ENCODE assay signal across 9 cellular contexts in genomic region chr14:68211421-68211820, GRCh38.
A peak's percentile ranks its signal among the peaks of the same experiment; 100 is the strongest.
DNase-seq lines count a peak whose midpoint lies in the region; ATAC-seq and TF ChIP-seq lines count a peak whose summit lies in the region.
"Had no signal": no experiment of that assay in that cellular context is flagged by ENCODE, and none has a peak within 500 bp of the region (broad histone marks: within the 10 kb centered on the region; RNA-seq: fewer than 3 reads in every experiment).

No MANE protein-coding gene starts in this region.

- CTCF ChIA-PET in activated B cell treated with CpG ODN at 0.5 μM for 24 hours (lab: Charles Lee), result no interaction called here

- DNase-seq in HFFc6, result peak; percentile 25
- no peak for DNase-seq in activated B cell treated with CpG ODN at 0.5 μM for 24 hours
- DNase-seq in fibroblast of the aortic adventitia (ENCODE audit: low read depth), result peak; percentile 22
- DNase-seq in spleen, result no peak
- no peak for DNase-seq in GM19238 (ENCODE audit: insufficient read length, low spot score)
- no peak for DNase-seq in cerebellum (ENCODE audit: low spot score)
- DNase-seq in ovary, result no peak
- DNase-seq: NCI-H146 had no signal

- peak overlapping the region; percentile 79 for H3K4me3 Mint-ChIP-seq in HFFc6
- no peak overlapping the region for H3K4me3 Mint-ChIP-seq in activated B cell treated with CpG ODN at 0.5 μM for 24 hours

- H3K9me3 ChIP-seq in spleen (no peaks in the 10 kb centered on the region), ovary (no peaks in the 10 kb centered on the region)

- H3K36me3 Mint-ChIP-seq in HFFc6 (ENCODE audit: low read depth) (0 out of 2 replicates have a peak, but pooled peaks cover 8% of the 10 kb centered on the region), activated B cell treated with CpG ODN at 0.5 μM for 24 hours (ENCODE audit: low read depth) (no peaks in the 10 kb centered on the region)

- 0 out of 2 replicates have a peak, but pooled peaks cover 2% of the 10 kb centered on the region for H3K27me3 Mint-ChIP-seq in HFFc6 (ENCODE audit: insufficient read depth)
- H3K27me3 Mint-ChIP-seq in activated B cell treated with CpG ODN at 0.5 μM for 24 hours, result no peaks in the 10 kb centered on the region

- no peaks in the 10 kb centered on the region for H3K36me3 ChIP-seq in spleen
- H3K36me3 ChIP-seq in ovary, result no peaks in the 10 kb centered on the region

- no peak for TF ChIP-seq CTCF in HFFc6 (IDR thresholded peaks at IDR 0.05)
- TF ChIP-seq CTCF in activated B cell treated with CpG ODN at 0.5 μM for 24 hours (IDR thresholded peaks at IDR 0.05), result no peak
- no peak for TF ChIP-seq CTCF in fibroblast of the aortic adventitia (IDR thresholded peaks at IDR 0.05; ENCODE audit: insufficient read depth, low read length)
- no peak for TF ChIP-seq CTCF in spleen (IDR thresholded peaks at IDR 0.05 in 8 of 11, conservative IDR thresholded peaks at IDR 0.05 in 3 of 11)
- TF ChIP-seq CTCF in ovary (IDR thresholded peaks at IDR 0.05), result no peak

- H3K9me3 Mint-ChIP-seq in HFFc6 (no peaks in the 10 kb centered on the region), activated B cell treated with CpG ODN at 0.5 μM for 24 hours (no peaks in the 10 kb centered on the region)

- H3K4me1 Mint-ChIP-seq in HFFc6 (ENCODE audit: low read depth) (peaks cover 52% of the 10 kb centered on the region), activated B cell treated with CpG ODN at 0.5 μM for 24 hours (peaks cover 60% of the 10 kb centered on the region)

- no peak for TF ChIP-seq POLR2A in spleen (IDR thresholded peaks at IDR 0.05)
- no peak for TF ChIP-seq POLR2A in ovary (IDR thresholded peaks at IDR 0.05)

- ATAC-seq in activated B cell treated with CpG ODN at 0.5 μM for 24 hours (ENCODE audit: low read depth), result no peak
- ATAC-seq in GM18858 (IDR thresholded peaks at IDR 0.05; ENCODE audit: unreplicated experiment), result no peak

- H3K27me3 ChIP-seq in spleen (replicated peaks in 1 of 7), result no peaks in the 10 kb centered on the region
- H3K27me3 ChIP-seq in ovary, result no peaks in the 10 kb centered on the region

- H3K27ac Mint-ChIP-seq in HFFc6, result peak overlapping the region; percentile 88
- H3K27ac Mint-ChIP-seq in activated B cell treated with CpG ODN at 0.5 μM for 24 hours, result peak overlapping the region; percentile 84

- POLR2A ChIA-PET in activated B cell treated with CpG ODN at 0.5 μM for 24 hours (lab: Charles Lee), result interaction anchor here (0.6 to 1.6 kb wide), 5 partner anchors 294 to 605 kb away, joined by 3 to 10 read pairs (median 9); partner anchors contain the start of gene ZFP36L1

- no peak for TF ChIP-seq EP300 in ovary (IDR thresholded peaks at IDR 0.05)

- H3K4me1 ChIP-seq in spleen, result peaks cover 21 to 75% (median 41%) of the 10 kb centered on the region in 6 donors
- peaks cover 25% of the 10 kb centered on the region for H3K4me1 ChIP-seq in ovary (ENCODE audit: insufficient read depth)

- WGBS in spleen, 5 donors, result 90 to 100% (median 93%) methylated on average over 2 of the region's 2 CpGs
- 94 to 100% (median 97%) methylated on average over 2 of the region's 2 CpGs for WGBS in ovary, 3 donors

- H3K4me3 ChIP-seq in fibroblast of the aortic adventitia (ENCODE audit: low read depth, low read length) (no peak overlapping the region), spleen (peak overlapping the region in 1 of 8 donors; percentile 50), ovary (no peak overlapping the region)

- H3K27ac ChIP-seq in spleen (peak overlapping the region; percentile 59 to 82 (median 76)), ovary (peak overlapping the region in 1 of 2 donors; percentile 32)

- intact Hi-C loops in activated B cell treated with CpG ODN at 0.5 μM for 24 hours (cut with micrococcal nuclease) (loop anchor here (2.0 to 5.0 kb wide), 2 partner anchors 21 to 249 kb away; no protein-coding TSS in a partner anchor), spleen (cut with DNase I; ENCODE audit: low total_unique reads) (no loop called here), ovary (cut with DNase I) (no loop called here)

Comparison
In these comparisons a context has a peak if more than half of its experiments do, and no peak if none do; other contexts are left out.
1. DNase-seq: peak in HFFc6 (single experiment) and fibroblast of the aortic adventitia (single experiment); none in activated B cell treated with CpG ODN at 0.5 μM for 24 hours (single experiment), spleen (single experiment), GM19238 (single experiment), cerebellum (single experiment) and ovary (0 of 5).